1 cellular context compared by ENCODE assay signal in the genomic region with DNA sequence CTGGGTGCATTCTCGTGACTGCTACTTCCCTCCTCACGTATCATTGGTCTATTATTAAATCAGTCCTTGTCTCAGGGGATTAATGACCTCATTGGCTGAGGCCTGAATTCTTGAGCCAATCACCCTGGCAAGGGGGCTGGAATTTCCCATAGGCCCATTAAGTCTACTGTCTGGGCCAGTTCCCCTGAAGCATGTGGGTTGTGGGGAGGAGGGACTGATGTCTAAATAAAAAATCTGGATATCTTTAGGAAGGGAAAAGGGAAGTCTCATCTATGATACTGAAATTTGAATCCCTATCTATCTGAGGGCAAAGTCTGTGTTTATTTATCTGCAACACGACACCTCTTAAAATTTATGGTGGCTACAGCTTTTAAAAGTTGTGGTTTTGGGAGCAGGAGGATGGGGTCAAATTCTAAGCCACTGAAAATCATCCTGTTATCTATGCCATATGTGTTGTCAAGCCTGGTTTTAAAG.
TF ChIP-seq lines count a peak whose summit lies in the region.

No MANE protein-coding gene starts in this region.

TF ChIP-seq in K562, 482 proteins besides CTCF, POLR2A, EP300 and RAD21 (continued from another document):
- TF ChIP-seq TRIM25 (IDR thresholded peaks at IDR 0.05; ENCODE audit: borderline replicate concordance) = no peak
- no peak for TF ChIP-seq ASH1L (IDR thresholded peaks at IDR 0.05; ENCODE audit: borderline replicate concordance, low read depth, partially characterized antibody)
- TF ChIP-seq ID3 (CRISPR knock-in tag; IDR thresholded peaks at IDR 0.05) = no peak
- no peak for TF ChIP-seq ID3 (tag; IDR thresholded peaks at IDR 0.05)
- no peak for TF ChIP-seq PHF21A (IDR thresholded peaks at IDR 0.05; ENCODE audit: borderline replicate concordance, low read depth)
- TF ChIP-seq TCF3 (CRISPR knock-in tag; IDR thresholded peaks at IDR 0.05) = peak; percentile 22; the same call in 1 of the 2 replicates
- TF ChIP-seq ZNF239 (CRISPR knock-in tag; IDR thresholded peaks at IDR 0.05) = no peak
- TF ChIP-seq RBM15 (IDR thresholded peaks at IDR 0.05; ENCODE audit: insufficient read depth, low read length) = no peak
- no peak for TF ChIP-seq KAT2B (IDR thresholded peaks at IDR 0.05; ENCODE audit: low read depth, low read length)
- TF ChIP-seq ZNF354B (CRISPR knock-in tag; IDR thresholded peaks at IDR 0.05) = no peak
- TF ChIP-seq, protein P1, sequence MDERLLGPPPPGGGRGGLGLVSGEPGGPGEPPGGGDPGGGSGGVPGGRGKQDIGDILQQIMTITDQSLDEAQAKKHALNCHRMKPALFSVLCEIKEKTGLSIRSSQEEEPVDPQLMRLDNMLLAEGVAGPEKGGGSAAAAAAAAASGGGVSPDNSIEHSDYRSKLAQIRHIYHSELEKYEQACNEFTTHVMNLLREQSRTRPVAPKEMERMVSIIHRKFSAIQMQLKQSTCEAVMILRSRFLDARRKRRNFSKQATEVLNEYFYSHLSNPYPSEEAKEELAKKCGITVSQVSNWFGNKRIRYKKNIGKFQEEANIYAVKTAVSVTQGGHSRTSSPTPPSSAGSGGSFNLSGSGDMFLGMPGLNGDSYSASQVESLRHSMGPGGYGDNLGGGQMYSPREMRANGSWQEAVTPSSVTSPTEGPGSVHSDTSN (CRISPR knock-in tag; IDR thresholded peaks at IDR 0.05; ENCODE audit: low read depth) = no peak
- TF ChIP-seq, protein P1 (tag; conservative IDR thresholded peaks at IDR 0.05; ENCODE audit: low read depth) = peak; percentile 55
- no peak for TF ChIP-seq TRIM24 (IDR thresholded peaks at IDR 0.05)
- TF ChIP-seq SLC30A9 (CRISPR knock-in tag; IDR thresholded peaks at IDR 0.05) = no peak
- TF ChIP-seq GATAD2B (IDR thresholded peaks at IDR 0.05; ENCODE audit: borderline replicate concordance) = no peak
- peak; percentile 49 for TF ChIP-seq CBFA2T3 (IDR thresholded peaks at IDR 0.05)
- peak; percentile 33; the same call in 1 of the 2 replicates for TF ChIP-seq KLF16 (IDR thresholded peaks at IDR 0.05)
- TF ChIP-seq KLF1 (tag; IDR thresholded peaks at IDR 0.05) = no peak
- no peak for TF ChIP-seq ZNF274 (IDR thresholded peaks at IDR 0.05; ENCODE audit: borderline replicate concordance, low read depth, low read length)
- TF ChIP-seq PML (IDR thresholded peaks at IDR 0.05; ENCODE audit: low read length) = no peak
- no peak for TF ChIP-seq BCL6 (CRISPR knock-in tag; IDR thresholded peaks at IDR 0.05)
- TF ChIP-seq ZBTB12 (CRISPR knock-in tag; IDR thresholded peaks at IDR 0.05) = no peak
- TF ChIP-seq, protein P2, sequence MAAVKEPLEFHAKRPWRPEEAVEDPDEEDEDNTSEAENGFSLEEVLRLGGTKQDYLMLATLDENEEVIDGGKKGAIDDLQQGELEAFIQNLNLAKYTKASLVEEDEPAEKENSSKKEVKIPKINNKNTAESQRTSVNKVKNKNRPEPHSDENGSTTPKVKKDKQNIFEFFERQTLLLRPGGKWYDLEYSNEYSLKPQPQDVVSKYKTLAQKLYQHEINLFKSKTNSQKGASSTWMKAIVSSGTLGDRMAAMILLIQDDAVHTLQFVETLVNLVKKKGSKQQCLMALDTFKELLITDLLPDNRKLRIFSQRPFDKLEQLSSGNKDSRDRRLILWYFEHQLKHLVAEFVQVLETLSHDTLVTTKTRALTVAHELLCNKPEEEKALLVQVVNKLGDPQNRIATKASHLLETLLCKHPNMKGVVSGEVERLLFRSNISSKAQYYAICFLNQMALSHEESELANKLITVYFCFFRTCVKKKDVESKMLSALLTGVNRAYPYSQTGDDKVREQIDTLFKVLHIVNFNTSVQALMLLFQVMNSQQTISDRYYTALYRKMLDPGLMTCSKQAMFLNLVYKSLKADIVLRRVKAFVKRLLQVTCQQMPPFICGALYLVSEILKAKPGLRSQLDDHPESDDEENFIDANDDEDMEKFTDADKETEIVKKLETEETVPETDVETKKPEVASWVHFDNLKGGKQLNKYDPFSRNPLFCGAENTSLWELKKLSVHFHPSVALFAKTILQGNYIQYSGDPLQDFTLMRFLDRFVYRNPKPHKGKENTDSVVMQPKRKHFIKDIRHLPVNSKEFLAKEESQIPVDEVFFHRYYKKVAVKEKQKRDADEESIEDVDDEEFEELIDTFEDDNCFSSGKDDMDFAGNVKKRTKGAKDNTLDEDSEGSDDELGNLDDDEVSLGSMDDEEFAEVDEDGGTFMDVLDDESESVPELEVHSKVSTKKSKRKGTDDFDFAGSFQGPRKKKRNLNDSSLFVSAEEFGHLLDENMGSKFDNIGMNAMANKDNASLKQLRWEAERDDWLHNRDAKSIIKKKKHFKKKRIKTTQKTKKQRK (IDR thresholded peaks at IDR 0.05; ENCODE audit: borderline replicate concordance, low read depth, low read length) = no peak
- no peak for TF ChIP-seq L3MBTL2 (IDR thresholded peaks at IDR 0.05)
- no peak for TF ChIP-seq HDAC3 (IDR thresholded peaks at IDR 0.05; ENCODE audit: borderline replicate concordance, partially characterized antibody)
- no peak for TF ChIP-seq ZNF655 (CRISPR knock-in tag; IDR thresholded peaks at IDR 0.05)
- TF ChIP-seq HOXB6 (CRISPR knock-in tag; IDR thresholded peaks at IDR 0.05; ENCODE audit: borderline replicate concordance) = no peak
